ENCODE assay signal across 8 cellular contexts in genomic region chr19:55386515-55386947, GRCh38. TPM values are rescaled to one million over a fixed set of nuclear protein-coding genes. Genes with fewer than 3 reads are reported as not detected.
A peak's percentile ranks its signal among the peaks of the same experiment; 100 is the strongest.
DNase-seq lines count a peak whose midpoint lies in the region; ATAC-seq and TF ChIP-seq lines count a peak whose summit lies in the region.

No MANE protein-coding gene starts in this region.

- peak overlapping the region; percentile 83 for H3K9ac ChIP-seq in H9 (ENCODE audit: extremely low read depth, insufficient read length, low read length)

- H3K56ac ChIP-seq in H9 (ENCODE audit: insufficient read length, low read depth, low read length) = no peak overlapping the region

- in situ Hi-C loops in gastrocnemius medialis (cut with MboI; ENCODE audit: low sequenced_read_pairs in 4 of 4) = no loop called here

- DNase-seq in H9 = no peak
- peak; percentile 39 for DNase-seq in T-helper 2 cell treated with Interferon-gamma antibody and Interleukin-4, amounts not matched to agents 5 μg/mL and 100 μg/mL, for 36 hours (ENCODE audit: low spot score)
- no peak for DNase-seq in fibroblast of villous mesenchyme (ENCODE audit: low read depth)
- DNase-seq in gastrocnemius medialis = no peak
- DNase-seq in NCI-H1694 (lab: John Stamatoyannopoulos, UW) = no peak
- no peak for DNase-seq in NAMALWA (ENCODE audit: low spot score)
- no peak for DNase-seq in posterior vena cava (ENCODE audit: low spot score)

- peaks cover 0 to 28% of the 10 kb centered on the region in 2 donors for H3K36me3 ChIP-seq in gastrocnemius medialis

- no peak overlapping the region for H2BK15ac ChIP-seq in H9 (ENCODE audit: low read depth, low read length)

- H3K36me3 Mint-ChIP-seq in H9 (ENCODE audit: insufficient read depth in 1 of 3, low read depth in 3 of 3) = peaks cover 40 to 51% (median 50%) of the 10 kb centered on the region in 3 experiments
- peaks cover 59% of the 10 kb centered on the region for H3K36me3 Mint-ChIP-seq in T-helper 2 cell treated with Interferon-gamma antibody and Interleukin-4, amounts not matched to agents 5 μg/mL and 100 μg/mL, for 36 hours (ENCODE audit: low read depth)

- H3K27ac Mint-ChIP-seq in H9 = peak overlapping the region; percentile 95 to 99 (median 97); a peak in 5 of 7 replicates
- peak overlapping the region; percentile 98 for H3K27ac Mint-ChIP-seq in T-helper 2 cell treated with Interferon-gamma antibody and Interleukin-4, amounts not matched to agents 5 μg/mL and 100 μg/mL, for 36 hours

- H2BK5ac ChIP-seq in H9 (ENCODE audit: insufficient read length, low read length) = no peak overlapping the region

- H3K4me1 Mint-ChIP-seq in H9 = peaks cover 49 to 61% of the 10 kb centered on the region in 2 experiments
- H3K4me1 Mint-ChIP-seq in T-helper 2 cell treated with Interferon-gamma antibody and Interleukin-4, amounts not matched to agents 5 μg/mL and 100 μg/mL, for 36 hours (ENCODE audit: low read depth) = peaks cover 41% of the 10 kb centered on the region

- H2BK12ac ChIP-seq in H9 (ENCODE audit: insufficient read length, low read depth, low read length) = no peak overlapping the region

- no peak overlapping the region; the same call in 1 of the 2 replicates for H3K14ac ChIP-seq in H9 (ENCODE audit: insufficient read depth, low read length)

- no peak overlapping the region for H3K23ac ChIP-seq in H9 (ENCODE audit: insufficient read length, low read depth, low read length)

- H3T11ph ChIP-seq in H9 (ENCODE audit: low read length) = no peak overlapping the region

- H4K91ac ChIP-seq in H9 (ENCODE audit: insufficient read length, low read depth, low read length) = no peak overlapping the region

- peaks cover 17% of the 10 kb centered on the region; the same call in 1 of the 2 replicates for H3K79me2 ChIP-seq in H9 (ENCODE audit: insufficient read depth, low read length)

- no peak overlapping the region for H2BK120ac ChIP-seq in H9 (ENCODE audit: low read depth, low read length, poor library complexity, severe bottlenecking)

- no peak overlapping the region for H2AFZ ChIP-seq in H9 (ENCODE audit: low read length)

- H3K9me3 ChIP-seq in H9 (ENCODE audit: control insufficient read depth, low read depth, low read length) (no peaks in the 10 kb centered on the region), gastrocnemius medialis (no peaks in the 10 kb centered on the region)

- TF ChIP-seq CTCF in H9 (conservative IDR thresholded peaks at IDR 0.05) (no peak), fibroblast of villous mesenchyme (IDR thresholded peaks at IDR 0.05; ENCODE audit: insufficient read depth, low read depth, low read length) (no peak), gastrocnemius medialis (IDR thresholded peaks at IDR 0.05 in 4 of 5, conservative IDR thresholded peaks at IDR 0.05 in 1 of 5) (no peak)

- H3K4me3 ChIP-seq in fibroblast of villous mesenchyme (ENCODE audit: low read depth, low read length) = peak overlapping the region; percentile 98
- H3K4me3 ChIP-seq in gastrocnemius medialis = peak overlapping the region; percentile 84 to 96 (median 88)

- peaks cover 15% of the 10 kb centered on the region for H3K79me1 ChIP-seq in H9 (ENCODE audit: insufficient read depth, low read depth, low read length, poor library complexity, severe bottlenecking)

- ATAC-seq in gastrocnemius medialis (no peak), GM21381 (IDR thresholded peaks at IDR 0.05; ENCODE audit: unreplicated experiment) (no peak)

- H3K27me3 ChIP-seq in H9 (ENCODE audit: insufficient read depth, low read length) (peaks cover 2% of the 10 kb centered on the region; the same call in 1 of the 2 replicates), gastrocnemius medialis (no peaks in the 10 kb centered on the region)

- no peak overlapping the region for H3K18ac ChIP-seq in H9 (ENCODE audit: insufficient read length, low read depth, low read length)

- TF ChIP-seq POLR2A in gastrocnemius medialis (IDR thresholded peaks at IDR 0.05) = no peak

- H2BK20ac ChIP-seq in H9 (ENCODE audit: low read depth, low read length, poor library complexity, severe bottlenecking) = no peak overlapping the region

- peaks cover 16% of the 10 kb centered on the region for H3K27me3 Mint-ChIP-seq in H9 (ENCODE audit: low read depth)
- no peaks in the 10 kb centered on the region for H3K27me3 Mint-ChIP-seq in T-helper 2 cell treated with Interferon-gamma antibody and Interleukin-4, amounts not matched to agents 5 μg/mL and 100 μg/mL, for 36 hours (ENCODE audit: low read depth)

- H4K5ac ChIP-seq in H9 (ENCODE audit: insufficient read length, low read depth, low read length) = no peak overlapping the region

- H4K20me1 ChIP-seq in H9 (ENCODE audit: control insufficient read depth, insufficient read depth, insufficient read length) = peaks cover 3% of the 10 kb centered on the region

- H3K4me3 Mint-ChIP-seq in H9 = peak overlapping the region; percentile 98 to 100
- H3K4me3 Mint-ChIP-seq in T-helper 2 cell treated with Interferon-gamma antibody and Interleukin-4, amounts not matched to agents 5 μg/mL and 100 μg/mL, for 36 hours = peak overlapping the region; percentile 99

- peak overlapping the region; percentile 87 for H3K4me2 ChIP-seq in H9 (ENCODE audit: insufficient read depth, insufficient read length, low read length)

- H3K4ac ChIP-seq in H9 (ENCODE audit: low read depth, low read length) = no peak overlapping the region

- no peak overlapping the region for H3K27ac ChIP-seq in H9 (ENCODE audit: insufficient read length, low read depth, low read length)
- H3K27ac ChIP-seq in gastrocnemius medialis = peak overlapping the region; percentile 90 to 98 (median 93)

- H3K9me3 Mint-ChIP-seq in H9 = peaks cover 2 to 3% of the 10 kb centered on the region in 2 experiments; a peak in 2 of 5 replicates
- H3K9me3 Mint-ChIP-seq in T-helper 2 cell treated with Interferon-gamma antibody and Interleukin-4, amounts not matched to agents 5 μg/mL and 100 μg/mL, for 36 hours = no peaks in the 10 kb centered on the region

- H2AK5ac ChIP-seq in H9 (ENCODE audit: insufficient read length, low read length) = no peak overlapping the region

- H3K23me2 ChIP-seq in H9 (ENCODE audit: insufficient read length, low read depth, low read length, poor library complexity, severe bottlenecking) = peaks cover 28% of the 10 kb centered on the region

- H3K4me1 ChIP-seq in H9 (ENCODE audit: insufficient read depth, low read length) (peaks cover 8% of the 10 kb centered on the region), gastrocnemius medialis (peaks cover 25 to 40% of the 10 kb centered on the region in 2 donors)

- intact Hi-C loops in gastrocnemius medialis (cut with DNase I; ENCODE audit: low total_unique reads) (loop anchor here (5.0 to 10.0 kb wide), 2 partner anchors 91 to 272 kb away; partner anchors contain the start of genes PPP1R12C and ZNF628), posterior vena cava (cut with DNase I) (no loop called here)

- no peak overlapping the region for H4K8ac ChIP-seq in H9 (replicated peaks; ENCODE audit: insufficient read length, low read depth, low read length)

- whole genome bisulfite sequencing in H9 (ENCODE audit: extremely low coverage, insufficient read length, low lambda C conversion rate) = no CpG with 5 or more reads among the region's 31 CpGs

RNA-seq across cellular contexts. Expression of gene RPL28, which starts 0.8 kb away (rescaled TPM):
- 2,076 and 2,130 TPM in 2 replicates for total RNA-seq in H9 (2021)
- 124 and 164 TPM in 2 replicates for total RNA-seq in fibroblast of villous mesenchyme
- total RNA-seq in gastrocnemius medialis = 100 to 1,000 TPM; 123 to 278 (median 206) TPM
- 1,000 to 10,000 TPM in 1 of 2 donors, 100 to 1,000 TPM in 1; 882 to 1,056 TPM for total RNA-seq in posterior vena cava

RNA-seq across cellular contexts. Expression of gene TMEM238, which starts 2.4 kb away (rescaled TPM):
- total RNA-seq in H9 (2021) (3.8 and 4.8 TPM in 2 replicates), fibroblast of villous mesenchyme (not detected in 2 replicates), gastrocnemius medialis (1 to 10 TPM; 1.3 to 4.7 (median 2.1) TPM), posterior vena cava (under 1 TPM; 0.69 to 0.90 TPM)

RNA-seq across cellular contexts. Expression of gene TMEM190, which starts 9.9 kb away (rescaled TPM):
- total RNA-seq in H9 (2021) (1.5 and 1.6 TPM in 2 replicates), fibroblast of villous mesenchyme (not detected in 2 replicates), gastrocnemius medialis (not detected), posterior vena cava (not detected)

RNA-seq across cellular contexts. Expression of gene IL11, which starts 16.3 kb away (rescaled TPM):
- 3.8 and 3.9 TPM in 2 replicates for total RNA-seq in H9 (2021)
- total RNA-seq in fibroblast of villous mesenchyme = 3.0 and 5.2 TPM in 2 replicates
- total RNA-seq in gastrocnemius medialis = under 1 TPM in 1 of 4 donors, not detected in 3; 0.66 TPM
- total RNA-seq in posterior vena cava = not detected

RNA-seq across cellular contexts. Expression of gene UBE2S, which starts 21.1 kb away (rescaled TPM):
- total RNA-seq in H9 (2021) (391 and 393 TPM in 2 replicates), fibroblast of villous mesenchyme (108 and 155 TPM in 2 replicates), gastrocnemius medialis (10 to 100 TPM in 3 of 4 donors, 1 to 10 TPM in 1; 7.7 to 14.6 (median 13.4) TPM), posterior vena cava (10 to 100 TPM; 17.6 to 23.3 TPM)
